ENCODE assay signal across 32 cellular contexts in the genomic region with DNA sequence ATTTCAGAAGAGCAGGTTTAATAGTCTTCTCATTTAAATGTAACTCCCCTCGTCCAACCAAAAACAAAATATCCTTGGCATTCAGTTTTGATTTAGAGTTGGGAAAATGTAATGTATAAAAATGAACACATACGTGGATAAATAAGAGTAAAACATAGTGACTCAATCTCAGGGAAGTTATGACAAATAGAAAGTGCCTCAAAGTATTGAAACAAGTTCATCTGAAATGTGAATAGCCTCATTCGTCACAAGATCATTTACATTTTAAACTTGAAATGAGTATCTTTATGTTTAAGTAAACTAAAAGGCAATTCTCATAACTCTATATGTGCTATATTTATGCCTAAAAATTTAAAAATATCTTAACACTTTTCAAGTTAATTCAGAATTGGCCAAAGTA.
DNase-seq lines count a peak whose midpoint lies in the region; ATAC-seq, FAIRE-seq and TF ChIP-seq lines count a peak whose summit lies in the region.
"Had no signal": no experiment of that assay in that cellular context is flagged by ENCODE, and none has a peak within 500 bp of the region (broad histone marks: within the 10 kb centered on the region; RNA-seq: fewer than 3 reads in every experiment).

No MANE protein-coding gene starts in this region.

- H3K4me3 ChIP-seq in left ventricle myocardium inferior (peak overlapping the region; percentile 30), right atrium auricular region (peak overlapping the region in 1 of 2 donors; percentile 15), upper lobe of right lung (no peak overlapping the region), small intestine (ENCODE audit: low read depth in 1 of 2, low read length in 2 of 2) (no peak overlapping the region)
- H3K4me3 ChIP-seq: A549, left lung, ovary, sigmoid colon, SJSA1 had no signal

- peaks cover 45% of the 10 kb centered on the region for H3K4me1 Mint-ChIP-seq in mesothelial cell of epicardium

- H3K4me1 ChIP-seq in left ventricle myocardium inferior = peaks cover 13% of the 10 kb centered on the region
- H3K4me1 ChIP-seq in right atrium auricular region = peaks cover 0 to 7% of the 10 kb centered on the region in 2 donors
- peaks cover 18% of the 10 kb centered on the region for H3K4me1 ChIP-seq in upper lobe of right lung
- H3K4me1 ChIP-seq in small intestine (ENCODE audit: control insufficient read depth in 2 of 2, insufficient read depth in 1 of 2, low read depth in 1 of 2, low read length in 1 of 2) = peaks cover 0 to 1% of the 10 kb centered on the region in 2 donors
- H3K4me1 ChIP-seq: BE2C, foreskin keratinocyte, sigmoid colon, SJSA1 had no signal

- H3K27me3 ChIP-seq in left ventricle myocardium inferior (ENCODE audit: low read depth) (no peaks in the 10 kb centered on the region), right atrium auricular region (no peaks in the 10 kb centered on the region), upper lobe of right lung (no peaks in the 10 kb centered on the region), small intestine (ENCODE audit: control insufficient read depth in 2 of 2, insufficient read depth in 2 of 2, low read length in 2 of 2) (no peaks in the 10 kb centered on the region)
- H3K27me3 ChIP-seq: BE2C, foreskin keratinocyte, left lung, ovary, sigmoid colon, SJSA1 had no signal

- WGBS in small intestine, 3 donors = 20 to 56% (median 37%) methylated on average over 3 of the region's 3 CpGs

- no peaks in the 10 kb centered on the region for H3K36me3 ChIP-seq in left ventricle myocardium inferior
- H3K36me3 ChIP-seq in right atrium auricular region = no peaks in the 10 kb centered on the region
- no peaks in the 10 kb centered on the region for H3K36me3 ChIP-seq in upper lobe of right lung
- H3K36me3 ChIP-seq in small intestine (ENCODE audit: control insufficient read depth in 2 of 2, insufficient read depth in 2 of 2, low read length in 2 of 2) = no peaks in the 10 kb centered on the region
- H3K36me3 ChIP-seq: BE2C, left lung, ovary, sigmoid colon, SJSA1 had no signal

- DNase-seq in left ventricle myocardium inferior (no peak), right atrium auricular region (ENCODE audit: low spot score) (no peak), fibroblast of gingiva (ENCODE audit: low read depth) (peak; percentile 14), mesothelial cell of epicardium (ENCODE audit: low spot score in 2 of 2, unreplicated experiment in 2 of 2) (no peak), upper lobe of right lung (no peak), small intestine (no peak), GM19240 (ENCODE audit: insufficient read length, low spot score) (no peak), posterior vena cava (ENCODE audit: low spot score) (no peak)
- DNase-seq: activated CD4-positive, alpha-beta T cell treated with anti-CD3 and anti-CD28 coated beads for 48 hours; activated naive CD4-positive, alpha-beta T cell treated with anti-CD3 and anti-CD28 coated beads for 36 hours; activated T-cell treated with anti-CD3 and anti-CD28 coated beads, Interleukin-2, amount 50 U/mL, for 4 hours; amygdala; BE2C; central memory CD4-positive, alpha-beta T cell; COR-L47; dermis blood vessel endothelial cell; foreskin keratinocyte; immature natural killer cell; left lung; midbrain; NCI-H1105 treated with DMSO at 0.1 percent for 48 hours; NCI-H2029; NCI-H748 treated with DMSO at 0.1 percent for 48 hours; ovary; sigmoid colon had no signal

- H3K27ac Mint-ChIP-seq in mesothelial cell of epicardium = peak overlapping the region; percentile 68
- H3K27ac Mint-ChIP-seq: activated naive CD4-positive, alpha-beta T cell treated with anti-CD3 and anti-CD28 coated beads for 36 hours; IgD-negative memory B cell; immature natural killer cell; T-helper 1 cell treated with Interleukin-12 subunit alpha and Interleukin-12 subunit beta and Interleukin-4 antibody, amounts not matched to agents 30 μg/mL and 1 μg/mL, for 36 hours had no signal

- no peaks in the 10 kb centered on the region for H3K9me3 ChIP-seq in left ventricle myocardium inferior (replicated peaks)
- no peaks in the 10 kb centered on the region for H3K9me3 ChIP-seq in right atrium auricular region
- H3K9me3 ChIP-seq in upper lobe of right lung = no peaks in the 10 kb centered on the region
- no peaks in the 10 kb centered on the region for H3K9me3 ChIP-seq in small intestine (ENCODE audit: control insufficient read depth, low read depth)
- H3K9me3 ChIP-seq: A549, BE2C, left lung, ovary, sigmoid colon, SJSA1 had no signal

- H3K27ac ChIP-seq in left ventricle myocardium inferior (replicated peaks) (no peak overlapping the region), right atrium auricular region (peak overlapping the region in 1 of 2 donors; percentile 52), upper lobe of right lung (peak overlapping the region; percentile 19), small intestine (ENCODE audit: low read depth in 1 of 2, low read length in 1 of 2) (peak overlapping the region in 1 of 2 donors; percentile 83)
- H3K27ac ChIP-seq: A549, foreskin keratinocyte, sigmoid colon, SJSA1 had no signal

- no peak overlapping the region for H3K4me3 Mint-ChIP-seq in mesothelial cell of epicardium
- H3K4me3 Mint-ChIP-seq: activated naive CD4-positive, alpha-beta T cell treated with anti-CD3 and anti-CD28 coated beads for 36 hours; activated T-cell treated with anti-CD3 and anti-CD28 coated beads, Interleukin-2, amount 50 U/mL, for 4 hours; IgD-negative memory B cell; immature natural killer cell; natural killer cell treated with Interleukin-12 subunit alpha and Interleukin-12 subunit beta and Interleukin-15 and Interleukin-18, amount 100 ng/mL, for 72 hours; T-helper 1 cell treated with Interleukin-12 subunit alpha and Interleukin-12 subunit beta and Interleukin-4 antibody, amounts not matched to agents 30 μg/mL and 1 μg/mL, for 36 hours had no signal

- no peaks in the 10 kb centered on the region for H3K36me3 Mint-ChIP-seq in mesothelial cell of epicardium
- H3K36me3 Mint-ChIP-seq: natural killer cell treated with Interleukin-12 subunit alpha and Interleukin-12 subunit beta and Interleukin-15 and Interleukin-18, amount 100 ng/mL, for 72 hours had no signal

- FAIRE-seq in small intestine (lab: Jason Lieb, UNC) = no peak
- FAIRE-seq: A549, GM12891, urothelium cell line had no signal

- no peaks in the 10 kb centered on the region for H3K27me3 Mint-ChIP-seq in mesothelial cell of epicardium (ENCODE audit: low read depth)
- H3K27me3 Mint-ChIP-seq: IgD-negative memory B cell; natural killer cell treated with Interleukin-12 subunit alpha and Interleukin-12 subunit beta and Interleukin-15 and Interleukin-18, amount 100 ng/mL, for 72 hours had no signal

- intact Hi-C loops in left ventricle myocardium inferior (cut with micrococcal nuclease) (no loop called here), upper lobe of right lung (cut with DNase I) (no loop called here), posterior vena cava (cut with DNase I) (no loop called here)

- no peak for TF ChIP-seq CTCF in left ventricle myocardium inferior (IDR thresholded peaks at IDR 0.05; ENCODE audit: borderline replicate concordance)
- no peak for TF ChIP-seq CTCF in right atrium auricular region (IDR thresholded peaks at IDR 0.05)
- TF ChIP-seq CTCF in mesothelial cell of epicardium (IDR thresholded peaks at IDR 0.05; ENCODE audit: unreplicated experiment) = no peak
- no peak for TF ChIP-seq CTCF in upper lobe of right lung (IDR thresholded peaks at IDR 0.05)

- ATAC-seq in upper lobe of right lung = no peak
- ATAC-seq: A549; activated T-cell treated with anti-CD3 and anti-CD28 coated beads, Interleukin-2, amount 50 U/mL, for 4 hours; foreskin keratinocyte; natural killer cell treated with Interleukin-12 subunit alpha and Interleukin-12 subunit beta and Interleukin-15 and Interleukin-18, amount 100 ng/mL, for 72 hours had no signal

- no peaks in the 10 kb centered on the region for H3K9me3 Mint-ChIP-seq in mesothelial cell of epicardium
- H3K9me3 Mint-ChIP-seq: activated naive CD4-positive, alpha-beta T cell treated with anti-CD3 and anti-CD28 coated beads for 36 hours; activated T-cell treated with anti-CD3 and anti-CD28 coated beads, Interleukin-2, amount 50 U/mL, for 4 hours; IgD-negative memory B cell; immature natural killer cell; natural killer cell treated with Interleukin-12 subunit alpha and Interleukin-12 subunit beta and Interleukin-15 and Interleukin-18, amount 100 ng/mL, for 72 hours; T-helper 1 cell treated with Interleukin-12 subunit alpha and Interleukin-12 subunit beta and Interleukin-4 antibody, amounts not matched to agents 30 μg/mL and 1 μg/mL, for 36 hours had no signal
